In the genomic region with DNA sequence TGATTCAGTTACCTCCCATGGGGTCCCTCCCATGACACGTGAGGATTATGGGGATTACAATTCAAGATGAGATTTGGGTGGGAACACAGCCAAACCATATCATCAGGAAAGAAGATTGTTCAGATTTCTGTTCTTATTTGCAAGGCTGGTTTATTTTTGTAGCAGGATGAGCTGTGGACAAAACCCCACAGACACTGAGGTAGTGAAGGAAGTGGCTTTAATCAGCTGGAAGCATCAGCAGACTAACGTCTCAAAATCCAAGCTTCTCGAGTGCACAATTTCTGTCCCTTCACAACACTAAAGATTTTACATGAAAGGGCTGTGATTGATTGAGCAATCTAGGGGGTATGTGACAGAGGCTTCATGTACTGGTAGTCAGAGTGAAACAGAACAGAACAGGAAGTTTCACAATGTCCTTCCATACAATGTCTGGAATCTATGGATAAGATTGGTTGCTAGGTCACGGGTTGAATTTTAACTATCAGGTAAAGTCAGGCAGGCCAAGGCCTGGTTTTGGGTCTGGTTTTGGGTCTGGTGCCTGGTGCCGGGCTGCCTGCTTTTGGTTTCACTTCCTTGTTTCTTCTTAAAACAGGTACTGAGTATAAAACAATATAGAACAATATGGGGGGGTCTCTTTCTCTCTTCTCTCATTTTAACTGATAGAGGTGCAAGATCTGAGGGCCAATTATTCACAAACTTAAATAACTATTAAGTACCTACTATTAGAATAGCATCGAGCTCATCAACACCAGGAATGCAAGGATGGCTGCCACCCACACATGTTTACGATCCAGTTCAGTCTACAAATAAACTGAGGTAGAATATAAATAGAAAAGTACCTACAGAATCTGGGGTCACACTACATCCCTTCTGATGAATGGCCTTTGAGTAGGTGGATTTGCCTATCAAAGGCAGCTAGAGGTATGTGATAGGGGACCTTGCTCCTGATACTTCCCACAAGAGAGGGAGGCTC, we compare ENCODE assay signal across 1 cellular context.
TF ChIP-seq lines count a peak whose summit lies in the region.

No MANE protein-coding gene starts in this region.

TF ChIP-seq in GM23338, 12 proteins besides CTCF, POLR2A, EP300 and RAD21 (continued from another document):
- no peak for TF ChIP-seq ETS1 (IDR thresholded peaks at IDR 0.05)
- no peak for TF ChIP-seq ZNF462 (CRISPR knock-in tag; IDR thresholded peaks at IDR 0.05)
